In genomic region chr11:66842501-66842895, GRCh38 we compare ENCODE assay signal across 8 cellular contexts. TPM values are rescaled to one million over a fixed set of nuclear protein-coding genes. Genes with fewer than 3 reads are reported as not detected.
DNase-seq lines count a peak whose midpoint lies in the region; ATAC-seq and TF ChIP-seq lines count a peak whose summit lies in the region.

No MANE protein-coding gene starts in this region.

- peak overlapping the region in 2 of 3 donors; percentile 97 for H3K27ac Mint-ChIP-seq in CD4-positive, CD25-positive, alpha-beta regulatory T cell
- H3K27ac Mint-ChIP-seq in natural killer cell = peak overlapping the region; percentile 93 to 97

- peak overlapping the region; percentile 98 for H3K27ac ChIP-seq in CD4-positive, CD25-positive, alpha-beta regulatory T cell (ENCODE audit: insufficient read depth, low read length, poor library complexity, severe bottlenecking)
- H3K27ac ChIP-seq in IMR-90 (ENCODE audit: insufficient read depth, low read length) (peak overlapping the region; percentile 97), cingulate gyrus (ENCODE audit: low read depth, low read length) (peak overlapping the region; percentile 92)

- no peak for ATAC-seq in CD4-positive, CD25-positive, alpha-beta regulatory T cell (ENCODE audit: low read depth in 2 of 2)
- no peak for ATAC-seq in IMR-90 (ENCODE audit: low read depth)
- peak in 1 of 3 donors; percentile 0 for ATAC-seq in natural killer cell
- no peak for ATAC-seq in GM19463 (IDR thresholded peaks at IDR 0.05; ENCODE audit: unreplicated experiment)
- no peak for ATAC-seq in HG03469 (IDR thresholded peaks at IDR 0.05; ENCODE audit: unreplicated experiment)
- ATAC-seq in HG03457 (IDR thresholded peaks at IDR 0.05; ENCODE audit: unreplicated experiment) = no peak

- intact Hi-C loops in IMR-90 (cut with micrococcal nuclease) (loop anchor here (5.0 kb wide), 2 partner anchors 130 to 190 kb away; no protein-coding TSS in a partner anchor), natural killer cell (cut with micrococcal nuclease) (no loop called here)

- no peak overlapping the region for H2BK15ac ChIP-seq in IMR-90 (ENCODE audit: low read depth, low read length)

- 0% methylated on average over 2 of the region's 11 CpGs; no CpG with 5 or more reads in 1 of the 2 experiments for whole genome bisulfite sequencing in IMR-90 (ENCODE audit: extremely low coverage in 2 of 2, insufficient read length in 1 of 2), 2 experiments

- no peaks in the 10 kb centered on the region for H3K27me3 ChIP-seq in CD4-positive, CD25-positive, alpha-beta regulatory T cell (ENCODE audit: control insufficient read depth, insufficient read depth, low read length)
- H3K27me3 ChIP-seq in IMR-90 (ENCODE audit: control insufficient read depth, insufficient read depth, low read length) = no peaks in the 10 kb centered on the region

- H2AFZ ChIP-seq in IMR-90 (replicated peaks; ENCODE audit: low read length, poor library complexity) = peak overlapping the region; percentile 92

- peak in 1 of 3 donors; percentile 20 for DNase-seq in CD4-positive, CD25-positive, alpha-beta regulatory T cell
- DNase-seq in IMR-90 = no peak
- DNase-seq in natural killer cell = no peak
- no peak for DNase-seq in NCI-H510A (lab: John Stamatoyannopoulos, UW)

- peak overlapping the region; percentile 92 to 99 (median 93) for H3K4me3 Mint-ChIP-seq in CD4-positive, CD25-positive, alpha-beta regulatory T cell
- H3K4me3 Mint-ChIP-seq in natural killer cell = peak overlapping the region; percentile 94

- peak overlapping the region; percentile 96 for H3K9ac ChIP-seq in IMR-90 (ENCODE audit: low read depth, low read length)

- peak overlapping the region; percentile 78; the same call in 1 of the 2 replicates for H3K56ac ChIP-seq in IMR-90 (ENCODE audit: extremely low read depth, insufficient read depth, low read length)

- H3K18ac ChIP-seq in IMR-90 (ENCODE audit: low read depth, low read length) = no peak overlapping the region

- H3K4me2 ChIP-seq in IMR-90 (ENCODE audit: low read depth, low read length) = peak overlapping the region; percentile 84

- peaks cover 11 to 64% (median 39%) of the 10 kb centered on the region in 4 donors for H3K4me1 Mint-ChIP-seq in CD4-positive, CD25-positive, alpha-beta regulatory T cell
- peaks cover 39 to 54% of the 10 kb centered on the region in 2 donors for H3K4me1 Mint-ChIP-seq in natural killer cell

- peak overlapping the region; percentile 92 to 97; a peak in 3 of 4 replicates for H4K8ac ChIP-seq in IMR-90 (ENCODE audit: low read depth in 2 of 2, low read length in 2 of 2)

- CTCF ChIA-PET in IMR-90 (lab: Yijun Ruan, JAX) = interaction anchor here (1.1 to 1.4 kb wide), 3 partner anchors 40 to 134 kb away, joined by 3 read pairs; no protein-coding TSS in a partner anchor

- H3K14ac ChIP-seq in IMR-90 (replicated peaks; ENCODE audit: low read depth, low read length) = peak overlapping the region; percentile 95

- no peak overlapping the region for H2BK20ac ChIP-seq in IMR-90 (ENCODE audit: low read depth, low read length)

- H3K23ac ChIP-seq in IMR-90 (ENCODE audit: low read depth, low read length) = peak overlapping the region; percentile 74; the same call in 1 of the 2 replicates

- peak overlapping the region; percentile 89 for H2BK5ac ChIP-seq in IMR-90 (ENCODE audit: low read depth, low read length, poor library complexity, severe bottlenecking)

- TF ChIP-seq CTCF in IMR-90 (conservative IDR thresholded peaks at IDR 0.05; ENCODE audit: low read depth, low read length) = no peak
- no peak for TF ChIP-seq CTCF in natural killer cell (IDR thresholded peaks at IDR 0.05)

- in situ Hi-C loops in IMR-90 (cut with MboI; ENCODE audit: low sequenced_read_pairs) = no loop called here

- peak overlapping the region; percentile 100 for H2AK9ac ChIP-seq in IMR-90 (replicated peaks; ENCODE audit: low read depth, low read length, poor library complexity)

- no peaks in the 10 kb centered on the region for H3K9me3 Mint-ChIP-seq in CD4-positive, CD25-positive, alpha-beta regulatory T cell
- no peaks in the 10 kb centered on the region for H3K9me3 Mint-ChIP-seq in natural killer cell

- TF ChIP-seq POLR2A in IMR-90 (IDR thresholded peaks at IDR 0.05; ENCODE audit: low read depth, low read length) = no peak

- no peak for TF ChIP-seq RAD21 in IMR-90 (IDR thresholded peaks at IDR 0.05; ENCODE audit: low read length)

- peaks cover 48% of the 10 kb centered on the region for H3K4me1 ChIP-seq in CD4-positive, CD25-positive, alpha-beta regulatory T cell (ENCODE audit: control insufficient read depth, insufficient read depth, low read length, poor library complexity, severe bottlenecking)
- peaks cover 6% of the 10 kb centered on the region for H3K4me1 ChIP-seq in IMR-90 (ENCODE audit: control insufficient read depth, insufficient read depth, low read length)

- peak overlapping the region; percentile 90 for H4K91ac ChIP-seq in IMR-90 (ENCODE audit: insufficient read depth, low read depth, low read length)

- no peaks in the 10 kb centered on the region; the same call in 1 of the 2 replicates for H3K9me1 ChIP-seq in IMR-90 (ENCODE audit: insufficient read depth, low read length)

- no peaks in the 10 kb centered on the region for H3K9me3 ChIP-seq in CD4-positive, CD25-positive, alpha-beta regulatory T cell (ENCODE audit: control insufficient read depth in 2 of 2, low read length in 2 of 2)
- H3K9me3 ChIP-seq in IMR-90 (ENCODE audit: control insufficient read depth, insufficient read depth, low read length) = no peaks in the 10 kb centered on the region

- peaks cover 38 to 77% of the 10 kb centered on the region in 2 experiments for H3K79me1 ChIP-seq in IMR-90 (ENCODE audit: low read depth in 1 of 2, low read length in 2 of 2)

- H3K36me3 ChIP-seq in CD4-positive, CD25-positive, alpha-beta regulatory T cell (ENCODE audit: control insufficient read depth, insufficient read depth, low read length) = peaks cover 34% of the 10 kb centered on the region
- H3K36me3 ChIP-seq in IMR-90 (ENCODE audit: control insufficient read depth, insufficient read depth, low read length) = peaks cover 28% of the 10 kb centered on the region

- H4K5ac ChIP-seq in IMR-90 (ENCODE audit: low read depth, low read length) = peak overlapping the region; percentile 20

- no peaks in the 10 kb centered on the region for H3K27me3 Mint-ChIP-seq in CD4-positive, CD25-positive, alpha-beta regulatory T cell
- H3K27me3 Mint-ChIP-seq in natural killer cell (ENCODE audit: low read depth in 2 of 2) = no peaks in the 10 kb centered on the region

- H3K4ac ChIP-seq in IMR-90 (ENCODE audit: low read depth, low read length) = peak overlapping the region; percentile 97

- peak overlapping the region; percentile 87 for H3K4me3 ChIP-seq in CD4-positive, CD25-positive, alpha-beta regulatory T cell (ENCODE audit: low read depth, low read length)
- H3K4me3 ChIP-seq in IMR-90 (ENCODE audit: insufficient read depth, low read depth, low read length) = peak overlapping the region; percentile 81

- no TSS peak for BruUV-seq in IMR-90 (replicated peaks; lab: Mats Ljungman, UMichigan)

- H2AK5ac ChIP-seq in IMR-90 (ENCODE audit: low read depth, low read length) = peak overlapping the region; percentile 95

- peak overlapping the region; percentile 3; the same call in 1 of the 2 replicates for H2BK120ac ChIP-seq in IMR-90 (ENCODE audit: low read depth, low read length)

- peaks cover 17% of the 10 kb centered on the region; the same call in 1 of the 2 replicates for H4K20me1 ChIP-seq in IMR-90 (ENCODE audit: insufficient read depth, low read length)

- dilution Hi-C loops in IMR-90 (cut with HindIII; ENCODE audit: low sequenced_read_pairs, unreplicated experiment) = no loop called here

- POLR2A ChIA-PET in IMR-90 (lab: Charles Lee; ENCODE audit: unreplicated experiment) = interaction anchor here (0.7 kb wide), 1 partner anchor 9 kb away, joined by 15 read pairs; no protein-coding TSS in a partner anchor

- H3K36me3 Mint-ChIP-seq in CD4-positive, CD25-positive, alpha-beta regulatory T cell = peaks cover 7% of the 10 kb centered on the region
- H3K36me3 Mint-ChIP-seq in natural killer cell = no peaks in the 10 kb centered on the region

TF ChIP-seq in IMR-90, 13 proteins besides CTCF, POLR2A, EP300 and RAD21:
- TF ChIP-seq FOS (IDR thresholded peaks at IDR 0.05; ENCODE audit: low read depth, low read length) (no peak), MXI1 (IDR thresholded peaks at IDR 0.05; ENCODE audit: borderline replicate concordance, low read depth, low read length) (no peak), SMC3 (IDR thresholded peaks at IDR 0.05; ENCODE audit: low read depth, low read length) (no peak), CEBPB (IDR thresholded peaks at IDR 0.05; ENCODE audit: low read depth, low read length) (no peak), NFE2L2 (IDR thresholded peaks at IDR 0.05; ENCODE audit: low read depth, low read length) (no peak)

RNA-seq across cellular contexts. Expression of gene RCE1, which starts 0.7 kb away (rescaled TPM):
- total RNA-seq in CD4-positive, CD25-positive, alpha-beta regulatory T cell = 45.6 TPM
- 10 to 100 TPM; 20.6 to 26.0 (median 21.6) TPM for polyA plus RNA-seq in CD4-positive, CD25-positive, alpha-beta regulatory T cell
- total RNA-seq in IMR-90 (2012; rRNA removed) (5.6 and 6.6 TPM in 2 replicates), natural killer cell (10 to 100 TPM; 41.3 to 47.0 (median 41.7) TPM)
- 19.4 and 21.1 TPM in 2 replicates for polyA plus RNA-seq in IMR-90 (2012; rRNA removed)
- 14.3 and 24.4 TPM in 2 replicates for polyA plus RNA-seq in IMR-90 (2012; cell fraction: cytosol; rRNA removed)
- polyA plus RNA-seq in IMR-90 (2012; cell fraction: nucleus; rRNA removed; ENCODE audit: low replicate concordance) = 41.3 and 99.0 TPM in 2 replicates

RNA-seq across cellular contexts. Expression of gene LRFN4, which starts 14.4 kb away (rescaled TPM):
- total RNA-seq in CD4-positive, CD25-positive, alpha-beta regulatory T cell = 8.0 TPM
- polyA plus RNA-seq in CD4-positive, CD25-positive, alpha-beta regulatory T cell = 1 to 10 TPM in 3 of 4 donors, under 1 TPM in 1; 0.87 to 1.8 (median 1.3) TPM
- total RNA-seq in IMR-90 (2012; rRNA removed) (6.1 and 7.8 TPM in 2 replicates), natural killer cell (1 to 10 TPM; 1.2 to 3.4 (median 2.0) TPM)
- 18.9 and 24.9 TPM in 2 replicates for polyA plus RNA-seq in IMR-90 (2012; rRNA removed)
- polyA plus RNA-seq in IMR-90 (2012; cell fraction: cytosol; rRNA removed) = 13.7 and 28.5 TPM in 2 replicates
- polyA plus RNA-seq in IMR-90 (2012; cell fraction: nucleus; rRNA removed; ENCODE audit: low replicate concordance) = 33.5 and 98.4 TPM in 2 replicates
